ENCODE assay signal across 21 cellular contexts in genomic region chr18:78737006-78737915, GRCh38.
A peak's percentile ranks its signal among the peaks of the same experiment; 100 is the strongest.
DNase-seq lines count a peak whose midpoint lies in the region; ATAC-seq, FAIRE-seq and TF ChIP-seq lines count a peak whose summit lies in the region.
"Had no signal": no experiment of that assay in that cellular context is flagged by ENCODE, and none has a peak within 500 bp of the region (broad histone marks: within the 10 kb centered on the region; RNA-seq: fewer than 3 reads in every experiment).

No MANE protein-coding gene starts in this region.

- BruUV-seq in HepG2 (replicated peaks; lab: Mats Ljungman, UMichigan) = no TSS peak

- H3K27me3 ChIP-seq in right lobe of liver (no peaks in the 10 kb centered on the region), HepG2 (ENCODE audit: control insufficient read depth in 1 of 2, insufficient read depth in 2 of 2, low read length in 2 of 2) (peaks cover 0 to 41% of the 10 kb centered on the region in 2 experiments; a peak in 3 of 5 replicates), endodermal cell (ENCODE audit: control insufficient read depth, insufficient read depth, low read length, poor library complexity, severe bottlenecking) (no peaks in the 10 kb centered on the region)
- H3K27me3 ChIP-seq: BE2C, SJSA1 had no signal

- DNase-seq in right lobe of liver (peak in 2 of 3 donors; percentile 7 to 13), HepG2 (ENCODE audit: low spot score) (no peak), endodermal cell (peak; percentile 25), sciatic nerve (ENCODE audit: low spot score) (peak; percentile 31), SIG-M5 treated with dmso at 0.1 percent for 504 hours (lab: John Stamatoyannopoulos, UW; ENCODE audit: unreplicated experiment) (no peak), iPS-NIHi11 (ENCODE audit: low spot score) (no peak)
- DNase-seq: BE2C, DMS79, Karpas-422, MV-4-11, NCI-H1694, NCI-H2081, NCI-H2171, NCI-H345, NCI-H524 treated with DMSO at 0.1 percent for 48 hours, NCI-H82 had no signal

- H3K4me1 Mint-ChIP-seq in endodermal cell = peaks cover 2% of the 10 kb centered on the region

- H3K4me3 Mint-ChIP-seq in endodermal cell = no peak overlapping the region

- FAIRE-seq in HepG2 (lab: Jason Lieb, UNC) = no peak
- FAIRE-seq: D721Med, H54 had no signal

- TF ChIP-seq RAD21 in HepG2 (CRISPR knock-in tag; IDR thresholded peaks at IDR 0.05) = no peak

- no peak overlapping the region for H3K27ac ChIP-seq in right lobe of liver
- no peak overlapping the region for H3K27ac ChIP-seq in HepG2 (ENCODE audit: extremely low read length, insufficient read depth, low read length)
- no peak overlapping the region for H3K27ac ChIP-seq in endodermal cell (ENCODE audit: low read depth, low read length)
- H3K27ac ChIP-seq: SJSA1 had no signal

- peaks cover under 1% of the 10 kb centered on the region for H3K27me3 Mint-ChIP-seq in endodermal cell (ENCODE audit: insufficient read depth)

- no peak for TF ChIP-seq CTCF in right lobe of liver (IDR thresholded peaks at IDR 0.05)
- no peak for TF ChIP-seq CTCF in HepG2 (CRISPR knock-in tag; IDR thresholded peaks at IDR 0.05)
- no peak for TF ChIP-seq CTCF in endodermal cell (conservative IDR thresholded peaks at IDR 0.05)

- no peaks in the 10 kb centered on the region for H3K79me2 ChIP-seq in HepG2 (ENCODE audit: insufficient read depth, low read length)

- no peak for TF ChIP-seq EP300 in HepG2 (IDR thresholded peaks at IDR 0.05; ENCODE audit: low read depth in 2 of 2, low read length in 2 of 2)
- no peak for TF ChIP-seq EP300 in HepG2 (CRISPR knock-in tag; IDR thresholded peaks at IDR 0.05; ENCODE audit: borderline replicate concordance)

- H3K4me3 ChIP-seq in right lobe of liver (no peak overlapping the region), HepG2 (replicated peaks in 1 of 3; ENCODE audit: insufficient read depth in 1 of 3, low read depth in 2 of 3, low read length in 3 of 3) (no peak overlapping the region), endodermal cell (ENCODE audit: low read length) (no peak overlapping the region)
- H3K4me3 ChIP-seq: SJSA1 had no signal

- H4K20me1 ChIP-seq in HepG2 (ENCODE audit: insufficient read depth, low read length) = no peaks in the 10 kb centered on the region

- no peaks in the 10 kb centered on the region for H3K9me3 Mint-ChIP-seq in endodermal cell

- 38% methylated on average over 6 of the region's 17 CpGs for WGBS in right lobe of liver (ENCODE audit: insufficient coverage, low coverage, low lambda C conversion rate, missing lambda C conversion rate)
- 20% methylated on average over 10 of the region's 17 CpGs for WGBS in HepG2 (ENCODE audit: low lambda C conversion rate)
- WGBS in endodermal cell (ENCODE audit: insufficient coverage in 1 of 2, insufficient read length in 1 of 2), 2 experiments = 90 to 98% methylated on average over 13 to 17 of the region's 17 CpGs

- in situ Hi-C loops in HepG2 (cut with HindIII; ENCODE audit: extremely low pct_ligation_motif_present, low pct_unique_long_range_greater_than_20kb) = no loop called here

- no peaks in the 10 kb centered on the region for H3K36me3 Mint-ChIP-seq in endodermal cell (ENCODE audit: low read depth)

- CTCF ChIA-PET in HepG2 (lab: Yijun Ruan, JAX; ENCODE audit: low intra/inter-chr PET ratio, low total read pairs) = no interaction called here

- POLR2A ChIA-PET in HepG2 (lab: Yijun Ruan, JAX) = no interaction called here

- H3K4me1 ChIP-seq in right lobe of liver (no peaks in the 10 kb centered on the region), HepG2 (ENCODE audit: insufficient read depth, low read length) (no peaks in the 10 kb centered on the region), endodermal cell (ENCODE audit: control insufficient read depth, insufficient read depth, low read length) (no peaks in the 10 kb centered on the region)
- H3K4me1 ChIP-seq: BE2C, SJSA1 had no signal

- intact Hi-C loops in right lobe of liver (cut with DNase I) (no loop called here), HepG2 (cut with micrococcal nuclease; ENCODE audit: unreplicated experiment) (no loop called here), sciatic nerve (cut with DNase I) (no loop called here)

- TF ChIP-seq POLR2A in right lobe of liver (IDR thresholded peaks at IDR 0.05) (no peak), HepG2 (IDR thresholded peaks at IDR 0.05; ENCODE audit: insufficient read depth in 1 of 2, low read depth in 2 of 2, low read length in 2 of 2) (no peak)

- H3K4me2 ChIP-seq in HepG2 (ENCODE audit: low read depth, low read length) = no peak overlapping the region

- ATAC-seq in right lobe of liver (no peak), HepG2 (no peak), sciatic nerve (no peak), esophagus mucosa (no peak)
- ATAC-seq: Panc1 had no signal

- no peaks in the 10 kb centered on the region for H3K9me3 ChIP-seq in right lobe of liver
- no peaks in the 10 kb centered on the region for H3K9me3 ChIP-seq in HepG2 (ENCODE audit: low read length)
- no peaks in the 10 kb centered on the region for H3K9me3 ChIP-seq in endodermal cell (ENCODE audit: control insufficient read depth, low read length)
- H3K9me3 ChIP-seq: BE2C had no signal

- H3K9ac ChIP-seq in HepG2 (ENCODE audit: insufficient read depth, low read depth, low read length) (no peak overlapping the region), endodermal cell (ENCODE audit: extremely low read depth, low read length, poor library complexity, severe bottlenecking) (no peak overlapping the region)

- no peak overlapping the region for H3K27ac Mint-ChIP-seq in endodermal cell

- no peak overlapping the region for H2AFZ ChIP-seq in HepG2 (ENCODE audit: low read length)

- H3K36me3 ChIP-seq in right lobe of liver (no peaks in the 10 kb centered on the region), HepG2 (replicated peaks in 1 of 2; ENCODE audit: control insufficient read depth in 1 of 2, insufficient read depth in 2 of 2, low read length in 2 of 2) (no peaks in the 10 kb centered on the region), endodermal cell (ENCODE audit: control insufficient read depth, insufficient read depth, low read length) (no peaks in the 10 kb centered on the region)
- H3K36me3 ChIP-seq: BE2C, SJSA1 had no signal

TF ChIP-seq in HepG2, 621 proteins besides CTCF, POLR2A, EP300 and RAD21:
- TF ChIP-seq MYNN (CRISPR knock-in tag; IDR thresholded peaks at IDR 0.05; ENCODE audit: low read depth) = no peak
TF ChIP-seq in HepG2: peak in this region for 0.

Comparison
In these comparisons a context has a peak if more than half of its experiments do, and no peak if none do; other contexts are left out.
1. DNase-seq: peak in right lobe of liver (2 of 3), endodermal cell (single experiment) and sciatic nerve (single experiment); none in HepG2 (single experiment), SIG-M5 treated with dmso at 0.1 percent for 504 hours (single experiment) and iPS-NIHi11 (single experiment).